8 cellular contexts compared by ENCODE assay signal in the genomic region with DNA sequence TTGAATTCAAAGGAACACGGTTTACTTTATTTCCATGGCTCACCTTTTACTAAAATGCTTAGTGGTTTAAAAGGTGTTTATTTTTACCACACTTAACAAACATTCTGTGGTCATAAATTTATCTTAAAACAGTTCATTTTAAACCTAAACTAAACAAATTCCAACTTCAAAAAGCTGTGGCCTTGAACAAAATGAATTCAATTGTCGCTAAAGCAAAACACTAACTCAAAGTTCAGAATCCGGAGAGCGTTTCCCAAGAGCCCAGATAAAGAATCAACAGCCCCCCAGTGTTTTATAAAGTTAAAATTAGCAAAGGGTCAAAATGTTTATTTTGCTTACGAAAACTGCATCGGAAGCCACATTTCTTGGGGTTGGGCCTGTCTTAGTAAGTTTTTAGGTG. TPM values are rescaled to one million over a fixed set of nuclear protein-coding genes. Genes with fewer than 3 reads are reported as not detected.
DNase-seq lines count a peak whose midpoint lies in the region; ATAC-seq and TF ChIP-seq lines count a peak whose summit lies in the region.

No MANE protein-coding gene starts in this region.

- ATAC-seq in Panc1 (no peak), sciatic nerve (no peak), GM21717 (IDR thresholded peaks at IDR 0.05; ENCODE audit: unreplicated experiment) (no peak)

- H3K36me3 ChIP-seq in Panc1 (ENCODE audit: control insufficient read depth, insufficient read depth, low read length) (peaks cover 10% of the 10 kb centered on the region; the same call in 1 of the 2 replicates), esophagus squamous epithelium (peaks cover 0 to 10% (median 1%) of the 10 kb centered on the region in 3 donors)

- CTCF ChIA-PET in Panc1 (lab: Charles Lee): no interaction called here

- POLR2A ChIA-PET in Panc1 (lab: Charles Lee): interaction anchor here (0.5 to 0.7 kb wide), 2 partner anchors 31 to 119 kb away, joined by 3 to 4 read pairs; no protein-coding TSS in a partner anchor

- peak overlapping the region; percentile 90 to 98 for H3K4me3 ChIP-seq in Panc1 (ENCODE audit: low read depth in 2 of 2, low read length in 2 of 2)
- peak overlapping the region; percentile 44 to 79 (median 76) for H3K4me3 ChIP-seq in esophagus squamous epithelium

- intact Hi-C loops in Panc1 (cut with micrococcal nuclease; ENCODE audit: unreplicated experiment) (no loop called here), esophagus squamous epithelium (cut with DNase I) (no loop called here), sciatic nerve (cut with DNase I) (no loop called here)

- H3K27ac ChIP-seq in Panc1 (ENCODE audit: low read length): peak overlapping the region; percentile 99
- peak overlapping the region; percentile 88 to 98 (median 95) for H3K27ac ChIP-seq in esophagus squamous epithelium

- in situ Hi-C loops in Panc1 (cut with HindIII; ENCODE audit: low pct_unique_long_range_greater_than_20kb, low sequenced_read_pairs): no loop called here
- in situ Hi-C loops in G401 (cut with HindIII; ENCODE audit: low sequenced_read_pairs): no loop called here

- no peaks in the 10 kb centered on the region for H3K9me3 ChIP-seq in Panc1 (ENCODE audit: control insufficient read depth, insufficient read depth, low read depth, low read length)
- no peaks in the 10 kb centered on the region for H3K9me3 ChIP-seq in esophagus squamous epithelium

- TF ChIP-seq CTCF in Panc1 (IDR thresholded peaks at IDR 0.05) (no peak), esophagus squamous epithelium (IDR thresholded peaks at IDR 0.05) (no peak)

- TF ChIP-seq POLR2A in esophagus squamous epithelium (IDR thresholded peaks at IDR 0.05): no peak

- peak; percentile 12 for DNase-seq in ELR (ENCODE audit: low read depth)
- no peak for DNase-seq in Panc1 (ENCODE audit: low read depth, low spot score)
- DNase-seq in esophagus squamous epithelium (lab: John Stamatoyannopoulos, UW): no peak
- DNase-seq in pons (ENCODE audit: low spot score): peak; percentile 47
- DNase-seq in G401 (ENCODE audit: low spot score): no peak
- no peak for DNase-seq in sciatic nerve (ENCODE audit: low spot score)
- no peak for DNase-seq in activated CD8-positive, alpha-beta memory T cell treated with anti-CD3 and anti-CD28 coated beads, Interleukin-2, amount 50 U/mL, for 4 hours

- 0 to 1% methylated on average over 6 of the region's 6 CpGs for WGBS in esophagus squamous epithelium, 2 donors

- peaks cover 16% of the 10 kb centered on the region; the same call in 1 of the 2 replicates for H3K4me1 ChIP-seq in Panc1 (ENCODE audit: control insufficient read depth, insufficient read depth, low read length)
- H3K4me1 ChIP-seq in esophagus squamous epithelium: peaks cover 0 to 54% (median 29%) of the 10 kb centered on the region in 3 donors

- no TSS peak for BruUV-seq in Panc1 (replicated peaks; lab: Mats Ljungman, UMichigan)

- H3K27me3 ChIP-seq in Panc1 (ENCODE audit: control insufficient read depth, insufficient read depth, low read length) (no peaks in the 10 kb centered on the region), esophagus squamous epithelium (no peaks in the 10 kb centered on the region)

RNA-seq across cellular contexts. Expression of a gene that starts 1.4 kb away (rescaled TPM):
- total RNA-seq in Panc1 (2021; ENCODE audit: unreplicated experiment): 109 TPM
- 61.6 TPM for polyA plus RNA-seq in Panc1 (2012; ENCODE audit: insufficient read length)
- total RNA-seq in esophagus squamous epithelium: 10 to 100 TPM; 41.6 to 88.1 (median 53.9) TPM
- 43.0 and 64.4 TPM in 2 replicates for total RNA-seq in G401 (2014; rRNA removed; shearing (Covaris generic))
- 144 TPM for total RNA-seq in sciatic nerve

Comparison
In these comparisons a context has a peak if more than half of its experiments do, and no peak if none do; other contexts are left out.
1. DNase-seq: peak in ELR (single experiment) and pons (single experiment); none in Panc1 (single experiment), esophagus squamous epithelium (single experiment), G401 (single experiment), sciatic nerve (single experiment) and activated CD8-positive, alpha-beta memory T cell treated with anti-CD3 and anti-CD28 coated beads, Interleukin-2, amount 50 U/mL, for 4 hours (single experiment).